In the genomic region with DNA sequence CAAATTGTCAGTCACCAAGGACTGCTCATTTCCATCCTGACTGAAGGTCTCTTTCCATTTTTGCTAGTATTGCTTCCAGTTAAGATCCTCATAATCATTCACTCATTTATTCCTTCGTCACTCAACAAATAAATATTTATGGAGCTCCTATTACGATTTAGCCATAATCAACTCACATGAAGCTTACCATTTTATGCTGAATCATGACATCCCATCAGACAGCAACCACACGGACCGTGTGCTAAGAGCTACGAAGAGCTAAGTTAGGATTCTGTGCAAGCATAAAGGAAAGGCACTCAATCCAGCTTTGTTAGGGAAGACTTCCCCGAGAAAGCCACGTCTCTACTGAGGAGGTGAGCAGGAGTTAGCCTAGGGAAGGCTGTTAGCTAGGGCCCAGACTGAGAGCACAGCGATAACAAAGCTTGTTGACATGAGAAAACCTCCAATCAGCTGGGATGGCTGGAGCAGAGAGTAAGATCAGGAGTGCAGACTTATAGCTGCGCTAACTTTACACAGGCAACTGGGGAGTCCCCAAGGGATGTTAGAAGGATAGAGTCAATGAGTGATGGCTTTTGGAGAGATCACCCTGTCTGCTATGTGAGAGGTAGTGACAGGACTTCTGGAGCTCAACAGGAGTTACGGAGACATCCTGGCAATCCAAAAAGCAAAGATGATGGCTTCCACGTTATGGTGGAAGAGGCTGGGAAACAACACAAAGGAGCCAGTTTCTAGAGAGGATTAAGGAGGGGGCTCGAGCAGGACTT, we compare ENCODE assay signal across 1 cellular context.
TF ChIP-seq lines count a peak whose summit lies in the region.

No MANE protein-coding gene starts in this region.

TF ChIP-seq in HepG2, 621 proteins besides CTCF, POLR2A, EP300 and RAD21 (continued from another document):
- TF ChIP-seq, protein P1, sequence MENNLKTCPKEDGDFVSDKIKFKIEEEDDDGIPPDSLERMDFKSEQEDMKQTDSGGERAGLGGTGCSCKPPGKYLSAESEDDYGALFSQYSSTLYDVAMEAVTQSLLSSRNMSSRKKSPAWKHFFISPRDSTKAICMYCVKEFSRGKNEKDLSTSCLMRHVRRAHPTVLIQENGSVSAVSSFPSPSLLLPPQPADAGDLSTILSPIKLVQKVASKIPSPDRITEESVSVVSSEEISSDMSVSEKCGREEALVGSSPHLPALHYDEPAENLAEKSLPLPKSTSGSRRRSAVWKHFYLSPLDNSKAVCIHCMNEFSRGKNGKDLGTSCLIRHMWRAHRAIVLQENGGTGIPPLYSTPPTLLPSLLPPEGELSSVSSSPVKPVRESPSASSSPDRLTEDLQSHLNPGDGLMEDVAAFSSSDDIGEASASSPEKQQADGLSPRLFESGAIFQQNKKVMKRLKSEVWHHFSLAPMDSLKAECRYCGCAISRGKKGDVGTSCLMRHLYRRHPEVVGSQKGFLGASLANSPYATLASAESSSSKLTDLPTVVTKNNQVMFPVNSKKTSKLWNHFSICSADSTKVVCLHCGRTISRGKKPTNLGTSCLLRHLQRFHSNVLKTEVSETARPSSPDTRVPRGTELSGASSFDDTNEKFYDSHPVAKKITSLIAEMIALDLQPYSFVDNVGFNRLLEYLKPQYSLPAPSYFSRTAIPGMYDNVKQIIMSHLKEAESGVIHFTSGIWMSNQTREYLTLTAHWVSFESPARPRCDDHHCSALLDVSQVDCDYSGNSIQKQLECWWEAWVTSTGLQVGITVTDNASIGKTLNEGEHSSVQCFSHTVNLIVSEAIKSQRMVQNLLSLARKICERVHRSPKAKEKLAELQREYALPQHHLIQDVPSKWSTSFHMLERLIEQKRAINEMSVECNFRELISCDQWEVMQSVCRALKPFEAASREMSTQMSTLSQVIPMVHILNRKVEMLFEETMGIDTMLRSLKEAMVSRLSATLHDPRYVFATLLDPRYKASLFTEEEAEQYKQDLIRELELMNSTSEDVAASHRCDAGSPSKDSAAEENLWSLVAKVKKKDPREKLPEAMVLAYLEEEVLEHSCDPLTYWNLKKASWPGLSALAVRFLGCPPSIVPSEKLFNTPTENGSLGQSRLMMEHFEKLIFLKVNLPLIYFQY (CRISPR knock-in tag; IDR thresholded peaks at IDR 0.05; ENCODE audit: borderline replicate concordance) = no peak
- TF ChIP-seq GABPB1 (CRISPR knock-in tag; IDR thresholded peaks at IDR 0.05) (no peak), SSRP1 (CRISPR knock-in tag; IDR thresholded peaks at IDR 0.05) (peak; percentile 74; the same call in 1 of the 2 replicates), MAFF (IDR thresholded peaks at IDR 0.05; ENCODE audit: low read depth, low read length) (peak; percentile 81), ZNF605 (CRISPR knock-in tag; IDR thresholded peaks at IDR 0.05) (no peak), ZNF644 (CRISPR knock-in tag; IDR thresholded peaks at IDR 0.05; ENCODE audit: low read depth) (no peak), ZZZ3 (CRISPR knock-in tag; IDR thresholded peaks at IDR 0.05; ENCODE audit: borderline replicate concordance) (no peak), RCOR2 (CRISPR knock-in tag; IDR thresholded peaks at IDR 0.05) (no peak), ATF1 (CRISPR knock-in tag; IDR thresholded peaks at IDR 0.05) (no peak), ZC3H4 (CRISPR knock-in tag; IDR thresholded peaks at IDR 0.05; ENCODE audit: borderline replicate concordance) (no peak), SPEN (CRISPR knock-in tag; IDR thresholded peaks at IDR 0.05; ENCODE audit: low read depth) (peak; percentile 47; the same call in 1 of the 2 replicates), RARG (CRISPR knock-in tag; IDR thresholded peaks at IDR 0.05; ENCODE audit: low read depth) (0 out of 2 replicates have a peak, but pooled peaks have one; percentile 32), ZNF432 (CRISPR knock-in tag; IDR thresholded peaks at IDR 0.05; ENCODE audit: borderline replicate concordance) (no peak), EEA1 (CRISPR knock-in tag; IDR thresholded peaks at IDR 0.05; ENCODE audit: borderline replicate concordance) (peak; percentile 60; the same call in 1 of the 2 replicates), ZNF337 (CRISPR knock-in tag; IDR thresholded peaks at IDR 0.05; ENCODE audit: borderline replicate concordance, low read depth) (no peak)
- TF ChIP-seq, protein P2, sequence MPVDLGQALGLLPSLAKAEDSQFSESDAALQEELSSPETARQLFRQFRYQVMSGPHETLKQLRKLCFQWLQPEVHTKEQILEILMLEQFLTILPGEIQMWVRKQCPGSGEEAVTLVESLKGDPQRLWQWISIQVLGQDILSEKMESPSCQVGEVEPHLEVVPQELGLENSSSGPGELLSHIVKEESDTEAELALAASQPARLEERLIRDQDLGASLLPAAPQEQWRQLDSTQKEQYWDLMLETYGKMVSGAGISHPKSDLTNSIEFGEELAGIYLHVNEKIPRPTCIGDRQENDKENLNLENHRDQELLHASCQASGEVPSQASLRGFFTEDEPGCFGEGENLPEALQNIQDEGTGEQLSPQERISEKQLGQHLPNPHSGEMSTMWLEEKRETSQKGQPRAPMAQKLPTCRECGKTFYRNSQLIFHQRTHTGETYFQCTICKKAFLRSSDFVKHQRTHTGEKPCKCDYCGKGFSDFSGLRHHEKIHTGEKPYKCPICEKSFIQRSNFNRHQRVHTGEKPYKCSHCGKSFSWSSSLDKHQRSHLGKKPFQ (CRISPR knock-in tag; IDR thresholded peaks at IDR 0.05; ENCODE audit: insufficient replicate concordance) = no peak
- TF ChIP-seq, protein P3, sequence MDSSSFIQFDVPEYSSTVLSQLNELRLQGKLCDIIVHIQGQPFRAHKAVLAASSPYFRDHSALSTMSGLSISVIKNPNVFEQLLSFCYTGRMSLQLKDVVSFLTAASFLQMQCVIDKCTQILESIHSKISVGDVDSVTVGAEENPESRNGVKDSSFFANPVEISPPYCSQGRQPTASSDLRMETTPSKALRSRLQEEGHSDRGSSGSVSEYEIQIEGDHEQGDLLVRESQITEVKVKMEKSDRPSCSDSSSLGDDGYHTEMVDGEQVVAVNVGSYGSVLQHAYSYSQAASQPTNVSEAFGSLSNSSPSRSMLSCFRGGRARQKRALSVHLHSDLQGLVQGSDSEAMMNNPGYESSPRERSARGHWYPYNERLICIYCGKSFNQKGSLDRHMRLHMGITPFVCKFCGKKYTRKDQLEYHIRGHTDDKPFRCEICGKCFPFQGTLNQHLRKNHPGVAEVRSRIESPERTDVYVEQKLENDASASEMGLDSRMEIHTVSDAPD (CRISPR knock-in tag; IDR thresholded peaks at IDR 0.05) = no peak
- TF ChIP-seq, protein P4, sequence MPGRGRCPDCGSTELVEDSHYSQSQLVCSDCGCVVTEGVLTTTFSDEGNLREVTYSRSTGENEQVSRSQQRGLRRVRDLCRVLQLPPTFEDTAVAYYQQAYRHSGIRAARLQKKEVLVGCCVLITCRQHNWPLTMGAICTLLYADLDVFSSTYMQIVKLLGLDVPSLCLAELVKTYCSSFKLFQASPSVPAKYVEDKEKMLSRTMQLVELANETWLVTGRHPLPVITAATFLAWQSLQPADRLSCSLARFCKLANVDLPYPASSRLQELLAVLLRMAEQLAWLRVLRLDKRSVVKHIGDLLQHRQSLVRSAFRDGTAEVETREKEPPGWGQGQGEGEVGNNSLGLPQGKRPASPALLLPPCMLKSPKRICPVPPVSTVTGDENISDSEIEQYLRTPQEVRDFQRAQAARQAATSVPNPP (CRISPR knock-in tag; IDR thresholded peaks at IDR 0.05) = no peak
- TF ChIP-seq, protein P5, sequence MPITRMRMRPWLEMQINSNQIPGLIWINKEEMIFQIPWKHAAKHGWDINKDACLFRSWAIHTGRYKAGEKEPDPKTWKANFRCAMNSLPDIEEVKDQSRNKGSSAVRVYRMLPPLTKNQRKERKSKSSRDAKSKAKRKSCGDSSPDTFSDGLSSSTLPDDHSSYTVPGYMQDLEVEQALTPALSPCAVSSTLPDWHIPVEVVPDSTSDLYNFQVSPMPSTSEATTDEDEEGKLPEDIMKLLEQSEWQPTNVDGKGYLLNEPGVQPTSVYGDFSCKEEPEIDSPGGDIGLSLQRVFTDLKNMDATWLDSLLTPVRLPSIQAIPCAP (CRISPR knock-in tag; IDR thresholded peaks at IDR 0.05; ENCODE audit: low read depth) = no peak
- TF ChIP-seq, protein P6, sequence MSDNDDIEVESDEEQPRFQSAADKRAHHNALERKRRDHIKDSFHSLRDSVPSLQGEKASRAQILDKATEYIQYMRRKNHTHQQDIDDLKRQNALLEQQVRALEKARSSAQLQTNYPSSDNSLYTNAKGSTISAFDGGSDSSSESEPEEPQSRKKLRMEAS (IDR thresholded peaks at IDR 0.05) = no peak
- TF ChIP-seq, protein P7, sequence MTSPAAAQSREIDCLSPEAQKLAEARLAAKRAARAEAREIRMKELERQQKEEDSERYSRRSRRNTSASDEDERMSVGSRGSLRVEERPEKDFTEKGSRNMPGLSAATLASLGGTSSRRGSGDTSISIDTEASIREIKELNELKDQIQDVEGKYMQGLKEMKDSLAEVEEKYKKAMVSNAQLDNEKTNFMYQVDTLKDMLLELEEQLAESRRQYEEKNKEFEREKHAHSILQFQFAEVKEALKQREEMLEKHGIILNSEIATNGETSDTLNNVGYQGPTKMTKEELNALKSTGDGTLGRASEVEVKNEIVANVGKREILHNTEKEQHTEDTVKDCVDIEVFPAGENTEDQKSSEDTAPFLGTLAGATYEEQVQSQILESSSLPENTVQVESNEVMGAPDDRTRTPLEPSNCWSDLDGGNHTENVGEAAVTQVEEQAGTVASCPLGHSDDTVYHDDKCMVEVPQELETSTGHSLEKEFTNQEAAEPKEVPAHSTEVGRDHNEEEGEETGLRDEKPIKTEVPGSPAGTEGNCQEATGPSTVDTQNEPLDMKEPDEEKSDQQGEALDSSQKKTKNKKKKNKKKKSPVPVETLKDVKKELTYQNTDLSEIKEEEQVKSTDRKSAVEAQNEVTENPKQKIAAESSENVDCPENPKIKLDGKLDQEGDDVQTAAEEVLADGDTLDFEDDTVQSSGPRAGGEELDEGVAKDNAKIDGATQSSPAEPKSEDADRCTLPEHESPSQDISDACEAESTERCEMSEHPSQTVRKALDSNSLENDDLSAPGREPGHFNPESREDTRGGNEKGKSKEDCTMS (CRISPR knock-in tag; conservative IDR thresholded peaks at IDR 0.05) = no peak
- TF ChIP-seq, protein P8, sequence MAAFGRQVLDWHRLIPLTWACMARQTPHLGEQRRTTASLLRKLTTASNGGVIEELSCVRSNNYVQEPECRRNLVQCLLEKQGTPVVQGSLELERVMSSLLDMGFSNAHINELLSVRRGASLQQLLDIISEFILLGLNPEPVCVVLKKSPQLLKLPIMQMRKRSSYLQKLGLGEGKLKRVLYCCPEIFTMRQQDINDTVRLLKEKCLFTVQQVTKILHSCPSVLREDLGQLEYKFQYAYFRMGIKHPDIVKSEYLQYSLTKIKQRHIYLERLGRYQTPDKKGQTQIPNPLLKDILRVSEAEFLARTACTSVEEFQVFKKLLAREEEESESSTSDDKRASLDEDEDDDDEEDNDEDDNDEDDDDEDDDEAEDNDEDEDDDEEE (CRISPR knock-in tag; IDR thresholded peaks at IDR 0.05) = no peak
TF ChIP-seq in HepG2: peak in this region for 15.
